1 cellular context compared by ENCODE assay signal in the genomic region with DNA sequence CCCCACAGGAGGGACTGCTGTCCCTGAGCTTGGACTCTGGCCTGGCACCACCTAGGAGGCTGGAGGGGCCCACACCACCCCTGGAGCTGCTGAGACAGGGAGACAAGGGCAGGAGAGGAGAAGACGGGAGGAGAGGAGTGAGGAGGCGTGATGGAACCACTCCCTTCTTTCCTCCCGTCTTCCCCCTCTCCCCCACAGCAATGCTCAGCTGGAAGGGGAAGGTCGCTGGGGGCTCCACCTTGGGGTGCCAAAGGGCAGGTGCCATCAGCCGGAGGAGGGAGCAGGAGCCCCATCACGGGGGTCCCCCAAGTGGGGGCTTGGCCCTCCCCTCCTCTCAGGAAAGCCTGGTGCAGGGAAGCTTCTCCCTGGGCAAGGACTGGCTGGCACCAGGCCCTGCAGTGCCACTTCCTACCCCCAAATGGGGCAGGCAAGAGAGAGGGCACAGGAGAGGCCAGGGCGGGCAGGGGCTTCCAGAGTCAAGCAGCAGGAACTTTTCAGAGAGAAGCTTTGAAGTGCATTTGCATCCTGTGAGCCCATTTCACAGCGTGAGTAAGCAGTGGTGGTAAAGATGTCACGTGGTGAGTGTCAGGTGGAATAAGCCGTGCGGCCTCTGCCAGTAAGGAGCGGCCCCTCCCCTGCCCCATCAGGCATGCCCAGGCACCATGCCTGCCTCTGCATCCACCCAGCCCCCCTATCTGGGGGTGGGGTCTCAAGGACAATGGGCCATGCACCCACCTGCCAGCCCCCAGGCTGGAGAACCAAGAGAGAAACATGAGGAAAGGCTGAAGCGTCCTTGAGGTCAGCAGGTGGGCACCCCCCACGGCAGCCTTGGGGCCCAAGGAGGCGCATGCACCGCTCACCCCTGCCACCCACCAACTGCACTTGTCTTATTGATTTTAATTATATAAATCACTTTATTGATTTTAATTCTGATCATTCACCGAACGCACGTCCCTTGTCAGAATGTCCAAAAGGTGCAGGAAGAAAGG.
TF ChIP-seq lines count a peak whose summit lies in the region.

No MANE protein-coding gene starts in this region.

TF ChIP-seq in K562, 482 proteins besides CTCF, POLR2A, EP300 and RAD21:
- TF ChIP-seq, protein P1, sequence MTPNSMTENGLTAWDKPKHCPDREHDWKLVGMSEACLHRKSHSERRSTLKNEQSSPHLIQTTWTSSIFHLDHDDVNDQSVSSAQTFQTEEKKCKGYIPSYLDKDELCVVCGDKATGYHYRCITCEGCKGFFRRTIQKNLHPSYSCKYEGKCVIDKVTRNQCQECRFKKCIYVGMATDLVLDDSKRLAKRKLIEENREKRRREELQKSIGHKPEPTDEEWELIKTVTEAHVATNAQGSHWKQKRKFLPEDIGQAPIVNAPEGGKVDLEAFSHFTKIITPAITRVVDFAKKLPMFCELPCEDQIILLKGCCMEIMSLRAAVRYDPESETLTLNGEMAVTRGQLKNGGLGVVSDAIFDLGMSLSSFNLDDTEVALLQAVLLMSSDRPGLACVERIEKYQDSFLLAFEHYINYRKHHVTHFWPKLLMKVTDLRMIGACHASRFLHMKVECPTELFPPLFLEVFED (CRISPR knock-in tag; conservative IDR thresholded peaks at IDR 0.05) = no peak
- peak; percentile 45 for TF ChIP-seq TFE3 (CRISPR knock-in tag; IDR thresholded peaks at IDR 0.05)
- peak; percentile 29; the same call in 1 of the 2 replicates for TF ChIP-seq USF2 (CRISPR knock-in tag; IDR thresholded peaks at IDR 0.05)
- TF ChIP-seq USF1 (CRISPR knock-in tag; IDR thresholded peaks at IDR 0.05) = peak; percentile 32
